ENCODE assay signal across 8 cellular contexts in genomic region chr6:111604259-111605099, GRCh38. TPM values are rescaled to one million over a fixed set of nuclear protein-coding genes. Genes with fewer than 3 reads are reported as not detected.
DNase-seq lines count a peak whose midpoint lies in the region; ATAC-seq and TF ChIP-seq lines count a peak whose summit lies in the region.

No MANE protein-coding gene starts in this region.

- no peaks in the 10 kb centered on the region for H3K9me3 ChIP-seq in heart left ventricle
- H3K9me3 ChIP-seq in parathyroid adenoma (ENCODE audit: control insufficient read depth, low read length): no peaks in the 10 kb centered on the region

- peak overlapping the region; percentile 81 for H3K4me2 ChIP-seq in parathyroid adenoma (ENCODE audit: low read length)

- H3K27me3 ChIP-seq in heart left ventricle (no peaks in the 10 kb centered on the region), parathyroid adenoma (ENCODE audit: control insufficient read depth, insufficient read depth, low read length) (no peaks in the 10 kb centered on the region)

- peak overlapping the region; percentile 91 to 99 (median 95) for H3K27ac ChIP-seq in heart left ventricle
- H3K27ac ChIP-seq in parathyroid adenoma: peak overlapping the region; percentile 93

- H3K9me3 Mint-ChIP-seq in activated naive CD8-positive, alpha-beta T cell treated with anti-CD3 and anti-CD28 coated beads for 36 hours: no peaks in the 10 kb centered on the region

- TF ChIP-seq POLR2A in heart left ventricle (IDR thresholded peaks at IDR 0.05): peak in 1 of 2 donors; percentile 41

- H3K27me3 Mint-ChIP-seq in activated naive CD8-positive, alpha-beta T cell treated with anti-CD3 and anti-CD28 coated beads for 36 hours: no peaks in the 10 kb centered on the region

- H3K9ac ChIP-seq in parathyroid adenoma: peak overlapping the region; percentile 73

- 4 to 14% (median 10%) methylated on average over 7 of the region's 7 CpGs for WGBS in heart left ventricle, 4 donors

- peaks cover 38% of the 10 kb centered on the region for H3K4me1 Mint-ChIP-seq in activated naive CD8-positive, alpha-beta T cell treated with anti-CD3 and anti-CD28 coated beads for 36 hours

- peak overlapping the region; percentile 96 for H2AFZ ChIP-seq in parathyroid adenoma

- in situ Hi-C loops in ACHN (cut with HindIII; ENCODE audit: low pct_ligation_motif_present, low pct_unique_long_range_greater_than_20kb, low sequenced_read_pairs): no loop called here

- peaks cover 11 to 66% (median 57%) of the 10 kb centered on the region in 12 donors for H3K4me1 ChIP-seq in heart left ventricle
- peaks cover 33% of the 10 kb centered on the region for H3K4me1 ChIP-seq in parathyroid adenoma

- peak overlapping the region; percentile 41 to 88 (median 63) for H3K4me3 ChIP-seq in heart left ventricle
- peak overlapping the region; percentile 68 for H3K4me3 ChIP-seq in parathyroid adenoma (ENCODE audit: low read depth, low read length)

- intact Hi-C loops in heart left ventricle (cut with DNase I): loop anchor here in 9 of 10 donors (1.0 to 10.0 kb wide), 11 partner anchors 22 to 122 kb away; partner anchors contain the start of gene REV3L (in 9 of the 9)

- H3K27ac Mint-ChIP-seq in activated naive CD8-positive, alpha-beta T cell treated with anti-CD3 and anti-CD28 coated beads for 36 hours: no peak overlapping the region

- peak; percentile 74 to 85 (median 82) for ATAC-seq in heart left ventricle
- ATAC-seq in GM21526 (IDR thresholded peaks at IDR 0.05; ENCODE audit: low FRiP score, unreplicated experiment): no peak
- no peak for ATAC-seq in GM19463 (IDR thresholded peaks at IDR 0.05; ENCODE audit: unreplicated experiment)

- TF ChIP-seq CTCF in heart left ventricle (IDR thresholded peaks at IDR 0.05) (no peak), parathyroid adenoma (IDR thresholded peaks at IDR 0.05) (no peak)

- H3K79me2 ChIP-seq in parathyroid adenoma: no peaks in the 10 kb centered on the region

- DNase-seq in ACHN (peak; percentile 36), HCEC 1CT (peak; percentile 86), heart left ventricle (peak in 4 of 5 donors; percentile 74 to 87 (median 81)), NCI-H1105 treated with DMSO at 0.1 percent for 48 hours (lab: John Stamatoyannopoulos, UW) (no peak)
- no peak for DNase-seq in activated naive CD8-positive, alpha-beta T cell treated with anti-CD3 and anti-CD28 coated beads for 36 hours

- H3K4me3 Mint-ChIP-seq in activated naive CD8-positive, alpha-beta T cell treated with anti-CD3 and anti-CD28 coated beads for 36 hours: peak overlapping the region; percentile 82

- H3K36me3 ChIP-seq in heart left ventricle (no peaks in the 10 kb centered on the region), parathyroid adenoma (ENCODE audit: control insufficient read depth, insufficient read depth, low read length) (no peaks in the 10 kb centered on the region)

- H3K36me3 Mint-ChIP-seq in activated naive CD8-positive, alpha-beta T cell treated with anti-CD3 and anti-CD28 coated beads for 36 hours: no peaks in the 10 kb centered on the region

RNA-seq across cellular contexts. Expression of gene TRAF3IP2, which starts 1.2 kb away (rescaled TPM):
- total RNA-seq in activated naive CD8-positive, alpha-beta T cell treated with anti-CD3 and anti-CD28 coated beads for 36 hours: 10 to 100 TPM; 23.0 to 24.6 TPM
- total RNA-seq in heart left ventricle: 10 to 100 TPM in 8 of 9 donors, 1 to 10 TPM in 1; 7.4 to 19.4 (median 12.9) TPM
- 10 to 100 TPM; 10.5 to 14.4 TPM for polyA plus RNA-seq in heart left ventricle

Comparison
In these comparisons a context has a peak if more than half of its experiments do, and no peak if none do; other contexts are left out.
1. DNase-seq: peak in ACHN (single experiment), HCEC 1CT (single experiment) and heart left ventricle (4 of 5); none in activated naive CD8-positive, alpha-beta T cell treated with anti-CD3 and anti-CD28 coated beads for 36 hours (single experiment) and NCI-H1105 treated with DMSO at 0.1 percent for 48 hours (single experiment).
2. ATAC-seq: peak in heart left ventricle (4 of 4); none in GM21526 (single experiment) and GM19463 (single experiment).